ENCODE assay signal across 8 cellular contexts in genomic region chr9:127049044-127049443, GRCh38.
DNase-seq lines count a peak whose midpoint lies in the region; ATAC-seq, FAIRE-seq and TF ChIP-seq lines count a peak whose summit lies in the region.

No MANE protein-coding gene starts in this region.

- ATAC-seq in GM19438 (IDR thresholded peaks at IDR 0.05; ENCODE audit: low read depth, unreplicated experiment), result peak; percentile 60
- ATAC-seq in naive thymus-derived CD4-positive, alpha-beta T cell, result peak; percentile 90

- H3K27me3 ChIP-seq in colonic mucosa, result no peaks in the 10 kb centered on the region
- H3K27me3 ChIP-seq in naive thymus-derived CD4-positive, alpha-beta T cell (ENCODE audit: control insufficient read depth in 2 of 2, insufficient read depth in 2 of 2, low read length in 2 of 2), result no peaks in the 10 kb centered on the region
- H3K27me3 ChIP-seq in smooth muscle cell (ENCODE audit: low read depth), result no peaks in the 10 kb centered on the region
- H3K27me3 ChIP-seq in Caco-2 (replicated peaks; ENCODE audit: control insufficient read depth, insufficient read depth, low read length), result no peaks in the 10 kb centered on the region

- peak overlapping the region in 2 of 9 donors; percentile 21 to 83 for H3K27ac Mint-ChIP-seq in naive thymus-derived CD4-positive, alpha-beta T cell
- no peak overlapping the region for H3K27ac Mint-ChIP-seq in Caco-2 (ENCODE audit: unreplicated experiment)

- peaks cover 0 to 10% (median 0%) of the 10 kb centered on the region in 5 donors for H3K36me3 Mint-ChIP-seq in naive thymus-derived CD4-positive, alpha-beta T cell
- H3K36me3 Mint-ChIP-seq in Caco-2 (ENCODE audit: insufficient read depth, unreplicated experiment), result no peaks in the 10 kb centered on the region

- no peak overlapping the region for H3K4me2 ChIP-seq in smooth muscle cell

- peaks cover 0 to 2% (median 0%) of the 10 kb centered on the region in 11 donors for H3K9me3 Mint-ChIP-seq in naive thymus-derived CD4-positive, alpha-beta T cell
- H3K9me3 Mint-ChIP-seq in Caco-2 (ENCODE audit: unreplicated experiment), result no peaks in the 10 kb centered on the region

- peaks cover 0 to 10% (median 0%) of the 10 kb centered on the region in 5 donors for H3K27me3 Mint-ChIP-seq in naive thymus-derived CD4-positive, alpha-beta T cell
- H3K27me3 Mint-ChIP-seq in Caco-2 (ENCODE audit: insufficient read depth, unreplicated experiment), result no peaks in the 10 kb centered on the region

- H3K9ac ChIP-seq in colonic mucosa (ENCODE audit: low read depth in 2 of 2, low read length in 2 of 2) (no peak overlapping the region), smooth muscle cell (ENCODE audit: low read depth) (no peak overlapping the region)

- peak; percentile 15 for FAIRE-seq in RCC 7860 (lab: Jason Lieb, UNC)

- intact Hi-C loops in colonic mucosa (cut with DNase I), result no loop called here
- intact Hi-C loops in naive thymus-derived CD4-positive, alpha-beta T cell (cut with micrococcal nuclease), result loop anchor here (1.0 to 10.0 kb wide), 3 partner anchors 44 to 64 kb away; no protein-coding TSS in a partner anchor
- intact Hi-C loops in posterior vena cava (cut with DNase I), result no loop called here
- intact Hi-C loops in Caco-2 (cut with micrococcal nuclease; ENCODE audit: unreplicated experiment), result no loop called here

- BruUV-seq in Caco-2 (replicated peaks; lab: Mats Ljungman, UMichigan), result no TSS peak

- DNase-seq in AG09309 (ENCODE audit: low read depth) (peak; percentile 62), RCC 7860 (ENCODE audit: low spot score) (peak; percentile 65), colonic mucosa (peak; percentile 27), smooth muscle cell (lab: John Stamatoyannopoulos, UW; ENCODE audit: unreplicated experiment) (no peak), posterior vena cava (ENCODE audit: low spot score) (no peak), Caco-2 (no peak)
- DNase-seq in naive thymus-derived CD4-positive, alpha-beta T cell, result peak in 5 of 9 donors; percentile 4 to 30 (median 21)

- TF ChIP-seq CTCF in AG09309 (IDR thresholded peaks at IDR 0.05; ENCODE audit: control insufficient read depth, insufficient read depth, low read depth, low read length, missing control alignments) (peak; percentile 42), colonic mucosa (IDR thresholded peaks at IDR 0.05) (peak; percentile 14), smooth muscle cell (IDR thresholded peaks at IDR 0.05; ENCODE audit: borderline replicate concordance, insufficient read depth, poor library complexity, severe bottlenecking) (no peak), Caco-2 (IDR thresholded peaks at IDR 0.05; ENCODE audit: insufficient read depth in 1 of 2, low read depth in 1 of 2, low read length in 1 of 2, severe bottlenecking in 1 of 2, unreplicated experiment in 1 of 2) (no peak)

- H3K4me1 ChIP-seq in colonic mucosa (no peaks in the 10 kb centered on the region), smooth muscle cell (ENCODE audit: low read depth) (no peaks in the 10 kb centered on the region), Caco-2 (no peaks in the 10 kb centered on the region)
- H3K4me1 ChIP-seq in naive thymus-derived CD4-positive, alpha-beta T cell (ENCODE audit: control insufficient read depth in 2 of 2, insufficient read depth in 2 of 2, low read length in 2 of 2), result peaks cover 0 to 21% of the 10 kb centered on the region in 2 donors

- POLR2A ChIA-PET in naive thymus-derived CD4-positive, alpha-beta T cell (lab: Charles Lee), result no interaction called here
- POLR2A ChIA-PET in Caco-2 (lab: Charles Lee), result no interaction called here

- no peak overlapping the region for H3K27ac ChIP-seq in colonic mucosa
- H3K27ac ChIP-seq in naive thymus-derived CD4-positive, alpha-beta T cell (ENCODE audit: low read depth, low read length), result no peak overlapping the region
- H3K27ac ChIP-seq in smooth muscle cell (ENCODE audit: low read depth), result no peak overlapping the region

- CTCF ChIA-PET in naive thymus-derived CD4-positive, alpha-beta T cell (lab: Charles Lee), result no interaction called here
- CTCF ChIA-PET in Caco-2 (lab: Charles Lee), result no interaction called here

- WGBS in smooth muscle cell (ENCODE audit: low lambda C conversion rate), result 65% methylated on average over 4 of the region's 4 CpGs

- no peaks in the 10 kb centered on the region for H3K9me3 ChIP-seq in colonic mucosa
- H3K9me3 ChIP-seq in naive thymus-derived CD4-positive, alpha-beta T cell (ENCODE audit: control insufficient read depth in 2 of 3, low read length in 3 of 3), result no peaks in the 10 kb centered on the region
- no peaks in the 10 kb centered on the region for H3K9me3 ChIP-seq in smooth muscle cell (replicated peaks; ENCODE audit: low read depth)
- H3K9me3 ChIP-seq in Caco-2, result no peaks in the 10 kb centered on the region

- H3K36me3 ChIP-seq in colonic mucosa (no peaks in the 10 kb centered on the region), smooth muscle cell (ENCODE audit: low read depth) (no peaks in the 10 kb centered on the region), Caco-2 (ENCODE audit: control insufficient read depth, insufficient read depth, low read length) (no peaks in the 10 kb centered on the region; the same call in 1 of the 2 replicates)
- H3K36me3 ChIP-seq in naive thymus-derived CD4-positive, alpha-beta T cell (ENCODE audit: control insufficient read depth in 2 of 3, insufficient read depth in 3 of 3, low read length in 3 of 3), result no peaks in the 10 kb centered on the region

- H3K4me3 Mint-ChIP-seq in naive thymus-derived CD4-positive, alpha-beta T cell, result peak overlapping the region in 7 of 10 donors; percentile 7 to 82 (median 34)
- no peak overlapping the region for H3K4me3 Mint-ChIP-seq in Caco-2 (ENCODE audit: unreplicated experiment)

- H2AFZ ChIP-seq in smooth muscle cell (ENCODE audit: low read depth), result no peak overlapping the region

- no peaks in the 10 kb centered on the region for H4K20me1 ChIP-seq in smooth muscle cell (ENCODE audit: low read depth)

- no peak overlapping the region for H3K4me3 ChIP-seq in AG09309 (ENCODE audit: control insufficient read depth, low read depth, low read length)
- no peak overlapping the region for H3K4me3 ChIP-seq in colonic mucosa
- H3K4me3 ChIP-seq in naive thymus-derived CD4-positive, alpha-beta T cell (ENCODE audit: low read length), result no peak overlapping the region
- H3K4me3 ChIP-seq in smooth muscle cell, result no peak overlapping the region
- H3K4me3 ChIP-seq in Caco-2 (ENCODE audit: low read depth, low read length), result no peak overlapping the region

- no peaks in the 10 kb centered on the region for H3K79me2 ChIP-seq in smooth muscle cell (ENCODE audit: low read depth)

- peaks cover 5% of the 10 kb centered on the region for H3F3A ChIP-seq in smooth muscle cell (ENCODE audit: low read depth)

- H3K4me1 Mint-ChIP-seq in naive thymus-derived CD4-positive, alpha-beta T cell, result peaks cover 14 to 42% (median 20%) of the 10 kb centered on the region in 7 donors
- H3K4me1 Mint-ChIP-seq in Caco-2 (ENCODE audit: low read depth, unreplicated experiment), result no peaks in the 10 kb centered on the region

Comparison
In these comparisons a context has a peak if more than half of its experiments do, and no peak if none do; other contexts are left out.
1. DNase-seq: peak in AG09309 (single experiment), RCC 7860 (single experiment), colonic mucosa (single experiment) and naive thymus-derived CD4-positive, alpha-beta T cell (5 of 9); none in smooth muscle cell (single experiment), posterior vena cava (single experiment) and Caco-2 (0 of 2).
2. CTCF ChIP-seq: peak in AG09309 (single experiment) and colonic mucosa (single experiment); none in smooth muscle cell (single experiment) and Caco-2 (0 of 2).
3. intact Hi-C loops: an anchor here in naive thymus-derived CD4-positive, alpha-beta T cell (1.0 to 10.0 kb wide); none called in colonic mucosa, posterior vena cava and Caco-2.